ENCODE assay signal across 1 cellular context in the genomic region with DNA sequence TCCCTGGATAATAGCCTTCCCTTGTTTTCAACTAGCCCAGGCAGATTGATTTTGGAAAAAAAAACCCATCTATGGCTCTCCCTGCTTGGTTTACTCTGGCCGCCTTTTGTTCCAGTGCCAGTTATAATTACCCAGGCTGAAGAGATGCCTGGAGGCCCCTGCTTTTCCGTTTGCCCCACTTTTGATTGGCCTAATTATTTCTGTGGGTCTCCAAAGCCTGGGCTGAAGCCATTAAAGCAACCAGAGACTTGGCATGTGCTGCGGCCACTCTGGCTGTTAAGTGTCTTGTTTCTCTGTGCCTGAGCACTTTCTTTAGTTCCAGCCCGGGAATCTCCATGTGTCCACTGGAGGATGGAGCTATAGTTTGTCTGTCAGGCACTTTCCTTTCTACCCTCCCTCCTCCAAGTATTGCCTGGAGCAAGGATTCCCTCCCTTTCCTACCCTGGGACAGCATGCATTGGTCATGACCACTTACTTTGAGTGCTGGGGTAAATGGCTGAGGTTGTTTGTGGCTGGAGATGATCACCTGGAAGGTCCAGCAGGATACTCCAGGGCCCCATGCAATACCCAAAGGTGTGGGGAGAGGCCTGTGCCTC.
TF ChIP-seq lines count a peak whose summit lies in the region.

No MANE protein-coding gene starts in this region.

TF ChIP-seq in HepG2, 621 proteins besides CTCF, POLR2A, EP300 and RAD21 (continued from another document):
- TF ChIP-seq, protein P1, sequence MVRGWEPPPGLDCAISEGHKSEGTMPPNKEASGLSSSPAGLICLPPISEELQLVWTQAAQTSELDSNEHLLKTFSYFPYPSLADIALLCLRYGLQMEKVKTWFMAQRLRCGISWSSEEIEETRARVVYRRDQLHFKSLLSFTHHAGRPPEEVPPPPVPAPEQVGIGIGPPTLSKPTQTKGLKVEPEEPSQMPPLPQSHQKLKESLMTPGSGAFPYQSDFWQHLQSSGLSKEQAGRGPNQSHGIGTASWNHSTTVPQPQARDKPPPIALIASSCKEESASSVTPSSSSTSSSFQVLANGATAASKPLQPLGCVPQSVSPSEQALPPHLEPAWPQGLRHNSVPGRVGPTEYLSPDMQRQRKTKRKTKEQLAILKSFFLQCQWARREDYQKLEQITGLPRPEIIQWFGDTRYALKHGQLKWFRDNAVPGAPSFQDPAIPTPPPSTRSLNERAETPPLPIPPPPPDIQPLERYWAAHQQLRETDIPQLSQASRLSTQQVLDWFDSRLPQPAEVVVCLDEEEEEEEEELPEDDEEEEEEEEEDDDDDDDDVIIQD (CRISPR knock-in tag; IDR thresholded peaks at IDR 0.05; ENCODE audit: low read depth), result no peak
- TF ChIP-seq ATF5 (CRISPR knock-in tag; IDR thresholded peaks at IDR 0.05; ENCODE audit: low read depth) (no peak), NAIF1 (CRISPR knock-in tag; IDR thresholded peaks at IDR 0.05; ENCODE audit: borderline replicate concordance) (no peak), ATM (IDR thresholded peaks at IDR 0.05; ENCODE audit: borderline replicate concordance) (no peak), ZNF589 (CRISPR knock-in tag; conservative IDR thresholded peaks at IDR 0.05) (no peak), MYPOP (CRISPR knock-in tag; IDR thresholded peaks at IDR 0.05) (no peak), ZNF570 (CRISPR knock-in tag; IDR thresholded peaks at IDR 0.05; ENCODE audit: borderline replicate concordance) (no peak), MXI1 (IDR thresholded peaks at IDR 0.05; ENCODE audit: borderline replicate concordance, low read depth, low read length) (no peak), SMAD1 (CRISPR knock-in tag; IDR thresholded peaks at IDR 0.05; ENCODE audit: borderline replicate concordance, low read depth) (no peak), SIX1 (CRISPR knock-in tag; IDR thresholded peaks at IDR 0.05; ENCODE audit: borderline replicate concordance) (no peak), TAF1 (CRISPR knock-in tag; IDR thresholded peaks at IDR 0.05) (no peak)
- TF ChIP-seq, protein P2, sequence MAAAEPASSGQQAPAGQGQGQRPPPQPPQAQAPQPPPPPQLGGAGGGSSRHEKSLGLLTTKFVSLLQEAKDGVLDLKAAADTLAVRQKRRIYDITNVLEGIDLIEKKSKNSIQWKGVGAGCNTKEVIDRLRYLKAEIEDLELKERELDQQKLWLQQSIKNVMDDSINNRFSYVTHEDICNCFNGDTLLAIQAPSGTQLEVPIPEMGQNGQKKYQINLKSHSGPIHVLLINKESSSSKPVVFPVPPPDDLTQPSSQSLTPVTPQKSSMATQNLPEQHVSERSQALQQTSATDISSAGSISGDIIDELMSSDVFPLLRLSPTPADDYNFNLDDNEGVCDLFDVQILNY (CRISPR knock-in tag; conservative IDR thresholded peaks at IDR 0.05), result no peak
TF ChIP-seq in HepG2: peak in this region for 0.
